ENCODE assay signal across 31 cellular contexts in the genomic region with DNA sequence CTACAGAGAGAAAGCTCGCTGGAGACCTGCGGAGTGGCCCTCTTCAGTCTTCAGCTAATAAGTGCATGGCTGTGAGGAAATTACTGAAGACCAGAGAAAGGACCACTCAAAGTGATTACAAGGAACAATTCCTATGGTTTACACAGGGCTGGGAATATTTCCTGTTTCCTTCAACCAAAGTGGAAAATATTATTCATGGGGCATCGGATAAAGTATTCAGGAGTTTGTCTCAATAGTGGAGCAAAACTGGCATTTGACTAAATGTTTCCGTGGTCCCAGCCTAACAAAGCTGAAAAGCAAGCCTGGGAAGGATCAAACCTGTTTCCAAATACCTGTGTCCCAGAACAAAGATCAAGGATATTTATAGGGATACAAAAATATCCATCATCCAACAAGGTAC. TPM values are rescaled to one million over a fixed set of nuclear protein-coding genes. Genes with fewer than 3 reads are reported as not detected.
A peak's percentile ranks its signal among the peaks of the same experiment; 100 is the strongest.
DNase-seq lines count a peak whose midpoint lies in the region; ATAC-seq, FAIRE-seq and TF ChIP-seq lines count a peak whose summit lies in the region.
"Had no signal": no experiment of that assay in that cellular context is flagged by ENCODE, and none has a peak within 500 bp of the region (broad histone marks: within the 10 kb centered on the region; RNA-seq: fewer than 3 reads in every experiment).

No MANE protein-coding gene starts in this region.

- H3K4me1 ChIP-seq in GM23338 (ENCODE audit: insufficient read depth) (peaks cover 10% of the 10 kb centered on the region), endothelial cell of umbilical vein (ENCODE audit: control insufficient read depth, extremely low read depth, insufficient read depth, low read length) (no peaks in the 10 kb centered on the region), aorta (ENCODE audit: control insufficient read depth in 1 of 2, insufficient read depth in 2 of 2, low read length in 2 of 2) (no peaks in the 10 kb centered on the region)
- H3K4me1 ChIP-seq: BE2C, BLaER1 had no signal

- 64 to 69% methylated on average over 4 of the region's 4 CpGs for WGBS in aorta, 2 donors

- H3K9me2 ChIP-seq in GM23338 (ENCODE audit: insufficient read depth), result 0 out of 2 replicates have a peak, but pooled peaks cover 3% of the 10 kb centered on the region

- H3K4me3 Mint-ChIP-seq in GM23338, result no peak overlapping the region
- H3K4me3 Mint-ChIP-seq: CD14-positive monocyte; CD4-positive, alpha-beta memory T cell; CD4-positive, CD25-positive, alpha-beta regulatory T cell; CD8-positive, alpha-beta memory T cell had no signal

- no TSS peak for BruUV-seq in endothelial cell of umbilical vein (replicated peaks; lab: Mats Ljungman, UMichigan)

- H3K27me3 Mint-ChIP-seq in GM23338 (ENCODE audit: insufficient read depth, low read depth, poor library complexity), result peaks cover 8% of the 10 kb centered on the region

- no peak overlapping the region for H3K27ac ChIP-seq in GM23338 (ENCODE audit: low read depth)
- H3K27ac ChIP-seq in endothelial cell of umbilical vein (ENCODE audit: insufficient read depth, low read depth, low read length), result no peak overlapping the region
- H3K27ac ChIP-seq in aorta (ENCODE audit: low read depth in 1 of 2, low read length in 2 of 2), result no peak overlapping the region
- H3K27ac ChIP-seq: BLaER1 had no signal

- no peak for DNase-seq in GM23338 (ENCODE audit: low spot score)
- peak; percentile 37 for DNase-seq in dermis blood vessel endothelial cell
- DNase-seq in endothelial cell of umbilical vein (ENCODE audit: low read depth, low spot score), result peak; percentile 38
- no peak for DNase-seq in aorta
- DNase-seq in anterior cingulate cortex (lab: John Stamatoyannopoulos, UW), result no peak
- DNase-seq: 8988T; ACHN; BE2C; C1 segment of cervical spinal cord; CD4-positive, alpha-beta memory T cell; CD4-positive, CD25-positive, alpha-beta regulatory T cell; CD8-positive, alpha-beta memory T cell; COR-L47; DMS 273 treated with DMSO at 0.1 percent for 48 hours; DMS153; DMS53; DMS79; DND-41; EL; GDM1 had no signal

- H3K36me3 ChIP-seq in GM23338 (ENCODE audit: insufficient read depth) (0 out of 2 replicates have a peak, but pooled peaks cover 3% of the 10 kb centered on the region), endothelial cell of umbilical vein (ENCODE audit: control insufficient read depth in 2 of 2, extremely low read depth in 1 of 2, insufficient read depth in 2 of 2, low read length in 2 of 2) (no peaks in the 10 kb centered on the region), aorta (ENCODE audit: control insufficient read depth in 1 of 2, insufficient read depth in 2 of 2, low read length in 1 of 2) (no peaks in the 10 kb centered on the region)
- H3K36me3 ChIP-seq: BE2C, BLaER1 had no signal

- H2AFZ ChIP-seq in GM23338, result peak overlapping the region; percentile 56; the same call in 1 of the 2 replicates
- no peak overlapping the region for H2AFZ ChIP-seq in endothelial cell of umbilical vein (ENCODE audit: low read depth, low read length)

- H3K27me3 ChIP-seq in GM23338 (ENCODE audit: insufficient read depth), result no peaks in the 10 kb centered on the region
- H3K27me3 ChIP-seq in endothelial cell of umbilical vein (ENCODE audit: control insufficient read depth in 2 of 2, insufficient read depth in 2 of 2, low read length in 2 of 2), result peaks cover 0 to 8% of the 10 kb centered on the region in 2 experiments
- H3K27me3 ChIP-seq in aorta (ENCODE audit: control insufficient read depth in 1 of 2, insufficient read depth in 2 of 2, low read length in 1 of 2), result no peaks in the 10 kb centered on the region
- H3K27me3 ChIP-seq: BE2C, BLaER1 had no signal

- H3K36me3 Mint-ChIP-seq in GM23338 (ENCODE audit: low read depth), result peaks cover 17% of the 10 kb centered on the region
- H3K36me3 Mint-ChIP-seq: CD14-positive monocyte; CD4-positive, CD25-positive, alpha-beta regulatory T cell had no signal

- no peak overlapping the region for H3K4me3 ChIP-seq in GM23338
- no peak overlapping the region for H3K4me3 ChIP-seq in endothelial cell of umbilical vein (replicated peaks in 1 of 3; ENCODE audit: insufficient read depth in 1 of 3, low read depth in 1 of 3, low read length in 3 of 3)
- no peak overlapping the region for H3K4me3 ChIP-seq in aorta (ENCODE audit: low read length in 2 of 2)
- H3K4me3 ChIP-seq: BLaER1, GM12878 had no signal

- no peaks in the 10 kb centered on the region for H4K20me1 ChIP-seq in GM23338 (replicated peaks; ENCODE audit: insufficient read depth)
- H4K20me1 ChIP-seq in endothelial cell of umbilical vein (replicated peaks; ENCODE audit: control insufficient read depth, extremely low read depth, insufficient read depth, low read length), result no peaks in the 10 kb centered on the region
- H4K20me1 ChIP-seq: BLaER1 had no signal

- POLR2A ChIA-PET in endothelial cell of umbilical vein (lab: Charles Lee), result no interaction called here

- no peak overlapping the region for H3K9ac ChIP-seq in endothelial cell of umbilical vein (replicated peaks; ENCODE audit: extremely low read depth, insufficient read depth, low read length)
- H3K9ac ChIP-seq: BLaER1 had no signal

- FAIRE-seq in endothelial cell of umbilical vein (lab: Jason Lieb, UNC), result no peak
- FAIRE-seq: A204.1, GM12878, GM12892, GM18507 had no signal

- H3K4me2 ChIP-seq in GM23338, result no peak overlapping the region
- H3K4me2 ChIP-seq in endothelial cell of umbilical vein (ENCODE audit: insufficient read depth, low read length), result no peak overlapping the region
- H3K4me2 ChIP-seq: BLaER1 had no signal

- no peak for TF ChIP-seq POLR2A in endothelial cell of umbilical vein (IDR thresholded peaks at IDR 0.05; ENCODE audit: low read depth, low read length)

- H3K79me2 ChIP-seq in GM23338 (replicated peaks; ENCODE audit: insufficient read depth) (no peaks in the 10 kb centered on the region), endothelial cell of umbilical vein (ENCODE audit: control insufficient read depth, insufficient read depth, low read length) (no peaks in the 10 kb centered on the region)

- peaks cover 28% of the 10 kb centered on the region for H3K4me1 Mint-ChIP-seq in GM23338
- H3K4me1 Mint-ChIP-seq: CD14-positive monocyte; CD4-positive, alpha-beta memory T cell; CD4-positive, CD25-positive, alpha-beta regulatory T cell; CD8-positive, alpha-beta memory T cell had no signal

- H3K9me3 ChIP-seq in endothelial cell of umbilical vein (replicated peaks; ENCODE audit: control insufficient read depth, insufficient read depth, low read length), result no peaks in the 10 kb centered on the region
- H3K9me3 ChIP-seq in aorta (ENCODE audit: control insufficient read depth, low read length), result no peaks in the 10 kb centered on the region
- H3K9me3 ChIP-seq: BE2C had no signal

- TF ChIP-seq CTCF in GM23338 (conservative IDR thresholded peaks at IDR 0.05; ENCODE audit: low read depth in 2 of 2), result no peak
- TF ChIP-seq CTCF in endothelial cell of umbilical vein (IDR thresholded peaks at IDR 0.05; ENCODE audit: extremely low read depth in 1 of 2, insufficient read depth in 1 of 2, low read depth in 1 of 2, low read length in 2 of 2), result no peak

- intact Hi-C loops in endothelial cell of umbilical vein (cut with micrococcal nuclease) (no loop called here), aorta (cut with DNase I) (no loop called here)

- H3K27ac Mint-ChIP-seq in GM23338, result no peak overlapping the region
- H3K27ac Mint-ChIP-seq: CD14-positive monocyte; CD4-positive, alpha-beta memory T cell; CD4-positive, CD25-positive, alpha-beta regulatory T cell; CD8-positive, alpha-beta memory T cell had no signal

- dilution Hi-C loops in endothelial cell of umbilical vein (cut with MboI; ENCODE audit: extremely low pct_ligation_motif_present, low sequenced_read_pairs), result no loop called here

- no peaks in the 10 kb centered on the region for H3F3A ChIP-seq in GM23338 (replicated peaks; ENCODE audit: low read depth)

- CTCF ChIA-PET in endothelial cell of umbilical vein (lab: Charles Lee), result no interaction called here

- H3K9me3 Mint-ChIP-seq in GM23338, result peaks cover 18% of the 10 kb centered on the region

- no peak for ATAC-seq in GM23338
- no peak for ATAC-seq in aorta (ENCODE audit: low FRiP score)
- no peak for ATAC-seq in HG03135 (IDR thresholded peaks at IDR 0.05; ENCODE audit: unreplicated experiment)
- ATAC-seq: GM12878 had no signal

- H3K9me1 ChIP-seq in endothelial cell of umbilical vein (replicated peaks; ENCODE audit: control insufficient read depth, extremely low read depth, insufficient read depth, low read length), result no peaks in the 10 kb centered on the region

TF ChIP-seq in endothelial cell of umbilical vein, 7 proteins besides CTCF, POLR2A, EP300 and RAD21:
- TF ChIP-seq, protein P1, sequence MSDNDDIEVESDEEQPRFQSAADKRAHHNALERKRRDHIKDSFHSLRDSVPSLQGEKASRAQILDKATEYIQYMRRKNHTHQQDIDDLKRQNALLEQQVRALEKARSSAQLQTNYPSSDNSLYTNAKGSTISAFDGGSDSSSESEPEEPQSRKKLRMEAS (IDR thresholded peaks at IDR 0.05; ENCODE audit: insufficient read depth, insufficient read length), result no peak
- no peak for TF ChIP-seq GATA2 (IDR thresholded peaks at IDR 0.05; ENCODE audit: insufficient read depth, insufficient read length, low read depth, low read length)
- no peak for TF ChIP-seq MYC (IDR thresholded peaks at IDR 0.05; ENCODE audit: low read depth, low read length)
- no peak for TF ChIP-seq FOS (IDR thresholded peaks at IDR 0.05; ENCODE audit: borderline replicate concordance, insufficient read depth, low read length)

RNA-seq across cellular contexts. Expression of a gene that starts 32.0 kb away (rescaled TPM):
- total RNA-seq in GM23338 (2014; rRNA removed; shearing (Covaris generic)), result not detected in 2 replicates
- polyA plus RNA-seq in GM23338 (2016; fragmentation: Nextera tagmentation; extraction: Ambion mirVana) (not detected in 2 replicates), endothelial cell of umbilical vein (not detected in 2 replicates), aorta (not detected)
- total RNA-seq in dermis blood vessel endothelial cell (under 0.01 TPM in 1 of 2 replicates, not detected in the other), endothelial cell of umbilical vein (not detected in 2 replicates), aorta (not detected)
- not detected in 2 replicates for polyA plus RNA-seq in endothelial cell of umbilical vein (2011; cell fraction: cytosol; rRNA removed)
- not detected in 2 replicates for polyA plus RNA-seq in endothelial cell of umbilical vein (2011; cell fraction: nucleus; rRNA removed)
- not detected in 2 replicates for polyA plus RNA-seq in endothelial cell of umbilical vein (2012)
- not detected in 2 replicates for polyA minus RNA-seq in endothelial cell of umbilical vein
- not detected for polyA minus RNA-seq in endothelial cell of umbilical vein (2011; cell fraction: cytosol; rRNA and poly(A)+ RNA removed)
- not detected in 2 replicates for polyA minus RNA-seq in endothelial cell of umbilical vein (2011; cell fraction: nucleus; rRNA and poly(A)+ RNA removed)
- total RNA-seq: A673; CD4-positive, alpha-beta memory T cell; CD4-positive, CD25-positive, alpha-beta regulatory T cell; CD8-positive, alpha-beta memory T cell; Daoy; G401; GM12878 had no signal
- polyA plus RNA-seq: AG04450; CD14-positive monocyte; CD4-positive, alpha-beta memory T cell; CD4-positive, CD25-positive, alpha-beta regulatory T cell; CD8-positive, alpha-beta memory T cell; GM12878 had no signal

Comparison
In these comparisons a context has a peak if more than half of its experiments do, and no peak if none do; other contexts are left out.
1. DNase-seq: peak in dermis blood vessel endothelial cell (single experiment) and endothelial cell of umbilical vein (single experiment); none in GM23338 (single experiment), aorta (0 of 2) and anterior cingulate cortex (0 of 58).